Comparison of ENCODE assay signal across 9 cellular contexts in genomic region chr17:66964930-66965800, GRCh38. TPM values are rescaled to one million over a fixed set of nuclear protein-coding genes. Genes with fewer than 3 reads are reported as not detected.
DNase-seq lines count a peak whose midpoint lies in the region; FAIRE-seq and TF ChIP-seq lines count a peak whose summit lies in the region.
"Had no signal": no experiment of that assay in that cellular context is flagged by ENCODE, and none has a peak within 500 bp of the region (broad histone marks: within the 10 kb centered on the region; RNA-seq: fewer than 3 reads in every experiment).

No MANE protein-coding gene starts in this region.

- no peak overlapping the region for H3K27ac Mint-ChIP-seq in nephron progenitor cell

- TF ChIP-seq CTCF in nephron progenitor cell (IDR thresholded peaks at IDR 0.05) = no peak
- TF ChIP-seq CTCF in kidney (IDR thresholded peaks at IDR 0.05; ENCODE audit: borderline replicate concordance, extremely low read depth, insufficient read depth) = no peak

- no peaks in the 10 kb centered on the region for H3K9me3 Mint-ChIP-seq in nephron progenitor cell

- no peaks in the 10 kb centered on the region for H3K9me3 ChIP-seq in SJSA1 (replicated peaks)
- no peaks in the 10 kb centered on the region for H3K9me3 ChIP-seq in ectodermal cell (ENCODE audit: control insufficient read depth, low read length)
- no peaks in the 10 kb centered on the region for H3K9me3 ChIP-seq in kidney (ENCODE audit: control insufficient read depth in 1 of 2, low read length in 2 of 2)

- H3K27ac ChIP-seq in SJSA1 = peak overlapping the region; percentile 37; the same call in 1 of the 2 replicates
- no peak overlapping the region for H3K27ac ChIP-seq in ectodermal cell (ENCODE audit: insufficient read depth, low read depth, low read length, poor library complexity, severe bottlenecking)
- no peak overlapping the region for H3K27ac ChIP-seq in kidney (ENCODE audit: low read depth in 2 of 2, low read length in 2 of 2)

- H3K36me3 Mint-ChIP-seq in nephron progenitor cell (ENCODE audit: low read depth) = no peaks in the 10 kb centered on the region

- H3K4me3 Mint-ChIP-seq in nephron progenitor cell = peak overlapping the region; percentile 78

- peak overlapping the region; percentile 83 for H3K4me3 ChIP-seq in SJSA1
- H3K4me3 ChIP-seq in ectodermal cell (ENCODE audit: insufficient read depth, low read depth, low read length) = peak overlapping the region; percentile 41
- peak overlapping the region in 1 of 2 donors; percentile 53 for H3K4me3 ChIP-seq in kidney (ENCODE audit: low read length in 2 of 2)

- H3K27me3 Mint-ChIP-seq in nephron progenitor cell (ENCODE audit: low read depth, poor library complexity) = peaks cover 92% of the 10 kb centered on the region

- no peak overlapping the region for H3K9ac ChIP-seq in kidney (ENCODE audit: low read length in 2 of 2)

- H3K27me3 ChIP-seq in SJSA1 (replicated peaks) = no peaks in the 10 kb centered on the region
- H3K27me3 ChIP-seq in ectodermal cell (ENCODE audit: control insufficient read depth, insufficient read depth, low read length, poor library complexity, severe bottlenecking) = peaks cover 67% of the 10 kb centered on the region

- intact Hi-C loops in kidney (cut with DNase I) = no loop called here

- H3K4me1 ChIP-seq in SJSA1 (replicated peaks) = peaks cover 16% of the 10 kb centered on the region
- peaks cover 18% of the 10 kb centered on the region for H3K4me1 ChIP-seq in ectodermal cell (ENCODE audit: control insufficient read depth, insufficient read depth, low read length)
- peaks cover 0 to 14% of the 10 kb centered on the region in 2 donors for H3K4me1 ChIP-seq in kidney (ENCODE audit: control insufficient read depth in 1 of 2, insufficient read depth in 1 of 2, low read depth in 1 of 2, low read length in 2 of 2)

- WGBS in ectodermal cell, 2 experiments = 0 to 1% methylated on average over 70 to 85 of the region's 92 CpGs

- H3K36me3 ChIP-seq in SJSA1 (peaks cover 40% of the 10 kb centered on the region), ectodermal cell (ENCODE audit: control insufficient read depth, insufficient read depth, low read length) (no peaks in the 10 kb centered on the region), kidney (ENCODE audit: control insufficient read depth in 1 of 2, insufficient read depth in 2 of 2, low read length in 2 of 2) (no peaks in the 10 kb centered on the region)

- H3K4me1 Mint-ChIP-seq in nephron progenitor cell = peaks cover 40% of the 10 kb centered on the region

- DNase-seq in NCI-H1436 (lab: John Stamatoyannopoulos, UW) = peak; percentile 83
- DNase-seq in NCI-H1436 treated with DMSO at 0.1 percent for 48 hours (lab: John Stamatoyannopoulos, UW) = no peak
- peak; percentile 76 to 83 for DNase-seq in SJSA1 (ENCODE audit: low read depth in 1 of 2, low spot score in 2 of 2)
- peak; percentile 76 for DNase-seq in nephron progenitor cell
- no peak for DNase-seq in kidney
- no peak for DNase-seq in GM19238 (ENCODE audit: insufficient read length, low spot score)
- DNase-seq in DMS114 treated with DMSO at 0.1 percent for 48 hours (lab: John Stamatoyannopoulos, UW; ENCODE audit: unreplicated experiment) = no peak

- FAIRE-seq in kidney (lab: Jason Lieb, UNC) = no peak

RNA-seq across cellular contexts. Expression of gene CACNG4, which starts 0.7 kb away (rescaled TPM):
- total RNA-seq in SJSA1 (2014; rRNA removed; shearing (Covaris generic)) = 16.4 and 32.0 TPM in 2 replicates
- 7.6 TPM for polyA plus RNA-seq in ectodermal cell (2013, experiment 1 of 4)
- 8.0 TPM for polyA plus RNA-seq in ectodermal cell (2013, experiment 2 of 4)
- 6.1 TPM for polyA plus RNA-seq in ectodermal cell (2013, experiment 3 of 4)
- polyA plus RNA-seq in ectodermal cell (2013, experiment 4 of 4) = 8.1 TPM
- 0.31 TPM for total RNA-seq in kidney
- polyA plus RNA-seq in kidney (ENCODE audit: insufficient read depth, low read depth, low replicate concordance) = 0.26 TPM
- total RNA-seq: T-helper 2 cell treated with Interferon-gamma antibody and Interleukin-4, amounts not matched to agents 100 ng/mL and 5 ng/mL, for 36 hours had no signal

Comparison
In these comparisons a context has a peak if more than half of its experiments do, and no peak if none do; other contexts are left out.
1. DNase-seq: peak in NCI-H1436 (single experiment), SJSA1 (2 of 2) and nephron progenitor cell (single experiment); none in NCI-H1436 treated with DMSO at 0.1 percent for 48 hours (single experiment), kidney (single experiment), GM19238 (single experiment) and DMS114 treated with DMSO at 0.1 percent for 48 hours (single experiment).
2. RNA of gene CACNG4, which starts 0.7 kb away (total RNA-seq): 16.4 to 32.0 TPM in SJSA1; 0.31 TPM in kidney (single experiment); every median in the first group is over 10 times any median in the second.